Comparison of ENCODE assay signal across 9 cellular contexts in the genomic region with DNA sequence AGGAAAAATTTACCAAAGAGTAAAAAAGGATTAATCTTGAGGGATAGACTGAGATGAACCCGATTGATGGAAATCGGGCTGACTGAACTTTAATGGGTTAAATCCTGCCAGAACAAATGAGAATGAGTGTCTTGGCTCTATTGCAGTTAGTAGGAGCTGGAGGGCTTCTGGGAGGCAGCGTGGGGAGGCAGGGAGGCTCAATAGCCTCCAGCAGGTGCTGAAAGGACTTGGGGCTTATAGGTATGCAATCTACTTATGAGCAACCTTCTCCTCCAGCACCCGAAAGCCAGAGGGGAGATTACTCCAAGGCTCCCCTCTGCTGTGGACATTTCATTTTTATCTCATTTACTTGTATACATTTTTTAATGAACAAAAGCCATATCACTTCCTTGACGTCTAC.
DNase-seq lines count a peak whose midpoint lies in the region; ATAC-seq and TF ChIP-seq lines count a peak whose summit lies in the region.
"Had no signal": no experiment of that assay in that cellular context is flagged by ENCODE, and none has a peak within 500 bp of the region (broad histone marks: within the 10 kb centered on the region; RNA-seq: fewer than 3 reads in every experiment).

No MANE protein-coding gene starts in this region.

- H3K9me3 ChIP-seq in BLaER1 = no peaks in the 10 kb centered on the region

- H3K9ac ChIP-seq in BLaER1 = no peak overlapping the region
- H3K9ac ChIP-seq in KMS-11 = peak overlapping the region; percentile 53; the same call in 1 of the 2 replicates

- H3K27me3 ChIP-seq in BLaER1 = peaks cover 37% of the 10 kb centered on the region
- H3K27me3 ChIP-seq in KMS-11 (ENCODE audit: insufficient read depth, low read depth) = no peaks in the 10 kb centered on the region

- H3K36me3 Mint-ChIP-seq in central memory CD8-positive, alpha-beta T cell (ENCODE audit: insufficient read depth) = peaks cover 8% of the 10 kb centered on the region
- no peaks in the 10 kb centered on the region for H3K36me3 Mint-ChIP-seq in nephron progenitor cell (ENCODE audit: low read depth)

- no peaks in the 10 kb centered on the region for H3K9me3 Mint-ChIP-seq in central memory CD8-positive, alpha-beta T cell
- no peaks in the 10 kb centered on the region for H3K9me3 Mint-ChIP-seq in nephron progenitor cell

- H3K27me3 Mint-ChIP-seq in central memory CD8-positive, alpha-beta T cell = peaks cover 23% of the 10 kb centered on the region
- H3K27me3 Mint-ChIP-seq in nephron progenitor cell (ENCODE audit: low read depth, poor library complexity) = peaks cover 46% of the 10 kb centered on the region

- H3K79me2 ChIP-seq in KMS-11 (ENCODE audit: insufficient read depth, low read depth) = no peaks in the 10 kb centered on the region

- no peak for DNase-seq in central memory CD8-positive, alpha-beta T cell (ENCODE audit: low spot score in 2 of 2)
- DNase-seq in nephron progenitor cell (no peak), RPMI8226 (no peak)
- no peak for DNase-seq in stimulated activated CD4-positive, alpha-beta T cell treated with anti-CD3 and anti-CD28 coated beads, Interleukin-15, amount 100 ng/mL, for 24 hours
- DNase-seq: NCI-H2081 treated with DMSO at 0.1 percent for 48 hours had no signal

- TF ChIP-seq CTCF in KMS-11 (conservative IDR thresholded peaks at IDR 0.05; ENCODE audit: low read depth, low read length) (no peak), nephron progenitor cell (IDR thresholded peaks at IDR 0.05) (no peak)

- H3K4me3 ChIP-seq in BLaER1 = peak overlapping the region; percentile 84; the same call in 1 of the 2 replicates
- H3K4me3 ChIP-seq in KMS-11 (IDR thresholded peaks at IDR 0.05; ENCODE audit: insufficient read depth, low read depth, low read length) = peak overlapping the region; percentile 87

- H3K4me2 ChIP-seq in BLaER1 (peak overlapping the region; percentile 99), KMS-11 (peak overlapping the region; percentile 67)

- no peak overlapping the region for H3K27ac ChIP-seq in BLaER1
- H3K27ac ChIP-seq in KMS-11 = peak overlapping the region; percentile 57; the same call in 1 of the 2 replicates

- H3K36me3 ChIP-seq in BLaER1 (no peaks in the 10 kb centered on the region), KMS-11 (ENCODE audit: insufficient read depth) (no peaks in the 10 kb centered on the region)

- H3K27ac Mint-ChIP-seq in central memory CD8-positive, alpha-beta T cell (ENCODE audit: low read depth) = no peak overlapping the region
- H3K27ac Mint-ChIP-seq in nephron progenitor cell = no peak overlapping the region

- H3K4me1 ChIP-seq in BLaER1 (peaks cover 19% of the 10 kb centered on the region), KMS-11 (ENCODE audit: low read depth, poor library complexity, severe bottlenecking) (peaks cover 15% of the 10 kb centered on the region)

- H3K4me1 Mint-ChIP-seq in central memory CD8-positive, alpha-beta T cell = peaks cover 21% of the 10 kb centered on the region
- peaks cover 38% of the 10 kb centered on the region for H3K4me1 Mint-ChIP-seq in nephron progenitor cell

- H4K20me1 ChIP-seq in BLaER1 = peaks cover 10% of the 10 kb centered on the region; the same call in 1 of the 2 replicates
- no peaks in the 10 kb centered on the region for H4K20me1 ChIP-seq in KMS-11 (ENCODE audit: insufficient read depth)

- no peak for ATAC-seq in central memory CD8-positive, alpha-beta T cell (replicated peaks; ENCODE audit: extremely low read depth, poor library complexity, severe bottlenecking)
- ATAC-seq in HG02885 (IDR thresholded peaks at IDR 0.05; ENCODE audit: poor library complexity, unreplicated experiment) (no peak), HG03354 (IDR thresholded peaks at IDR 0.05; ENCODE audit: poor library complexity, severe bottlenecking, unreplicated experiment) (no peak)

- peak overlapping the region; percentile 99 for H2AFZ ChIP-seq in KMS-11 (ENCODE audit: low read depth)

- H3K4me3 Mint-ChIP-seq in central memory CD8-positive, alpha-beta T cell = peak overlapping the region; percentile 90
- H3K4me3 Mint-ChIP-seq in nephron progenitor cell = peak overlapping the region; percentile 99
